ENCODE assay signal across 1 cellular context in genomic region chr15:41789237-41789636, GRCh38.
TF ChIP-seq lines count a peak whose summit lies in the region.

No MANE protein-coding gene starts in this region.

TF ChIP-seq in endothelial cell of umbilical vein, 7 proteins besides CTCF, POLR2A, EP300 and RAD21:
- TF ChIP-seq, protein P1, sequence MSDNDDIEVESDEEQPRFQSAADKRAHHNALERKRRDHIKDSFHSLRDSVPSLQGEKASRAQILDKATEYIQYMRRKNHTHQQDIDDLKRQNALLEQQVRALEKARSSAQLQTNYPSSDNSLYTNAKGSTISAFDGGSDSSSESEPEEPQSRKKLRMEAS (IDR thresholded peaks at IDR 0.05; ENCODE audit: insufficient read depth, insufficient read length) = no peak
- TF ChIP-seq JUN (IDR thresholded peaks at IDR 0.05; ENCODE audit: borderline replicate concordance, insufficient read depth, insufficient read length, low read depth) (no peak), GATA2 (IDR thresholded peaks at IDR 0.05; ENCODE audit: insufficient read depth, insufficient read length, low read depth, low read length) (no peak), EZH2 (IDR thresholded peaks at IDR 0.05; ENCODE audit: borderline replicate concordance, low read depth, low read length, severe bottlenecking) (no peak), FOS (IDR thresholded peaks at IDR 0.05; ENCODE audit: borderline replicate concordance, insufficient read depth, low read length) (no peak), POLR2AphosphoS5 (IDR thresholded peaks at IDR 0.05; ENCODE audit: insufficient read depth, low read depth, low read length) (no peak), MYC (IDR thresholded peaks at IDR 0.05; ENCODE audit: low read depth, low read length) (no peak)
